In the genomic region with DNA sequence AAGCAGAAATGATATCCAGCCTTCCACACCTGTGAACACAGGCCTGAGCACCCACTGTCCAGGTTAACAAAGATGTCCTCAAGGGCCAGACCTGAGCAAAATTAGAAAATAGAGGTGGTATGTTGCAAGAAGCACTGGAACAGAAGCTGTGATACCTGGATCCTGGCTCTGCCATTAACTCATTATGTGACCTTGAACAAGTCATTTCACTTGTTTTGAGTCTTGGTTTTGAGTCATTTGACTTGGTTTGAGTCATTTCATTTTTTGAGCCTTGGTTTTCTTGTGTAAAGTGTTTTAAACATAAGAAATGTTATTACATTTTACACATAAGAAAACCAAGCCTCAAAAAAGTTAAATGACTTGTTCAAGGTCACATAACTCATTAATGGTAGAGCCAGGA, we compare ENCODE assay signal across 20 cellular contexts. TPM values are rescaled to one million over a fixed set of nuclear protein-coding genes. Genes with fewer than 3 reads are reported as not detected.
DNase-seq lines count a peak whose midpoint lies in the region; ATAC-seq and TF ChIP-seq lines count a peak whose summit lies in the region.
"Had no signal": no experiment of that assay in that cellular context is flagged by ENCODE, and none has a peak within 500 bp of the region (broad histone marks: within the 10 kb centered on the region; RNA-seq: fewer than 3 reads in every experiment).

No MANE protein-coding gene starts in this region.

- no peaks in the 10 kb centered on the region for H3K4me1 Mint-ChIP-seq in natural killer cell
- H3K4me1 Mint-ChIP-seq in activated naive CD4-positive, alpha-beta T cell treated with anti-CD3 and anti-CD28 coated beads, Interleukin-2, amount 10 ng/mL, durations not matched to agents 7 days and 5 days = no peaks in the 10 kb centered on the region

- H3K36me3 Mint-ChIP-seq in natural killer cell = peaks cover 7% of the 10 kb centered on the region
- H3K36me3 Mint-ChIP-seq in activated naive CD4-positive, alpha-beta T cell treated with anti-CD3 and anti-CD28 coated beads, Interleukin-2, amount 10 ng/mL, durations not matched to agents 7 days and 5 days = no peaks in the 10 kb centered on the region

- CTCF ChIA-PET in activated naive CD4-positive, alpha-beta T cell treated with anti-CD3 and anti-CD28 coated beads, Interleukin-2, amount 10 ng/mL, durations not matched to agents 7 days and 5 days (lab: Charles Lee) = no interaction called here

- H3K9me3 Mint-ChIP-seq in natural killer cell = no peaks in the 10 kb centered on the region
- H3K9me3 Mint-ChIP-seq in activated naive CD4-positive, alpha-beta T cell treated with anti-CD3 and anti-CD28 coated beads, Interleukin-2, amount 10 ng/mL, durations not matched to agents 7 days and 5 days = no peaks in the 10 kb centered on the region
- H3K9me3 Mint-ChIP-seq: CD4-positive, alpha-beta T cell had no signal

- in situ Hi-C loops in KBM-7 (cut with MboI; ENCODE audit: low pct_unique_long_range_greater_than_20kb, low sequenced_read_pairs) = no loop called here

- no peak for TF ChIP-seq CTCF in natural killer cell (IDR thresholded peaks at IDR 0.05)

- no peak overlapping the region for H3K4me3 Mint-ChIP-seq in natural killer cell
- no peak overlapping the region for H3K4me3 Mint-ChIP-seq in activated naive CD4-positive, alpha-beta T cell treated with anti-CD3 and anti-CD28 coated beads, Interleukin-2, amount 10 ng/mL, durations not matched to agents 7 days and 5 days
- H3K4me3 Mint-ChIP-seq: CD4-positive, alpha-beta T cell had no signal

- H3K27ac Mint-ChIP-seq in natural killer cell = no peak overlapping the region
- no peak overlapping the region for H3K27ac Mint-ChIP-seq in activated naive CD4-positive, alpha-beta T cell treated with anti-CD3 and anti-CD28 coated beads, Interleukin-2, amount 10 ng/mL, durations not matched to agents 7 days and 5 days
- H3K27ac Mint-ChIP-seq: CD4-positive, alpha-beta T cell had no signal

- intact Hi-C loops in natural killer cell (cut with micrococcal nuclease) = no loop called here

- DNase-seq in natural killer cell = no peak
- DNase-seq in activated naive CD4-positive, alpha-beta T cell treated with anti-CD3 and anti-CD28 coated beads, Interleukin-2, amount 10 ng/mL, durations not matched to agents 7 days and 5 days = no peak
- no peak for DNase-seq in Ammon's horn (ENCODE audit: low spot score)
- no peak for DNase-seq in KBM-7
- DNase-seq: BE2C; CD4-positive, alpha-beta T cell; GM23248; HCEC 1CT; KG1; NCI-H1436; NCI-H2029 treated with DMSO at 0.1 percent for 48 hours; NCI-H510A; NCI-H82; SW 1271 had no signal

- ATAC-seq in GM18868 (IDR thresholded peaks at IDR 0.05; ENCODE audit: unreplicated experiment) (peak; percentile 66), HG02642 (IDR thresholded peaks at IDR 0.05; ENCODE audit: poor library complexity, unreplicated experiment) (peak; percentile 52), HG03469 (IDR thresholded peaks at IDR 0.05; ENCODE audit: unreplicated experiment) (peak; percentile 61), natural killer cell (no peak)
- ATAC-seq: Panc1 had no signal

- peaks cover 19 to 24% of the 10 kb centered on the region in 2 donors for H3K27me3 Mint-ChIP-seq in natural killer cell (ENCODE audit: low read depth in 2 of 2)
- peaks cover 41% of the 10 kb centered on the region for H3K27me3 Mint-ChIP-seq in activated naive CD4-positive, alpha-beta T cell treated with anti-CD3 and anti-CD28 coated beads, Interleukin-2, amount 10 ng/mL, durations not matched to agents 7 days and 5 days

RNA-seq across cellular contexts. Expression of a gene that starts 2.9 kb away (rescaled TPM):
- not detected for total RNA-seq in natural killer cell
- total RNA-seq: CD4-positive, alpha-beta T cell; GM23248; SK-MEL-5; T-helper 2 cell treated with Interferon-gamma antibody and Interleukin-4, amounts not matched to agents 100 ng/mL and 5 ng/mL, for 36 hours had no signal

Comparison
In these comparisons a context has a peak if more than half of its experiments do, and no peak if none do; other contexts are left out.
1. ATAC-seq: peak in GM18868 (single experiment), HG02642 (single experiment) and HG03469 (single experiment); none in natural killer cell (0 of 3).